In genomic region chr10:13348216-13349017, GRCh38 we compare ENCODE assay signal across 8 cellular contexts. TPM values are rescaled to one million over a fixed set of nuclear protein-coding genes. Genes with fewer than 3 reads are reported as not detected.
A peak's percentile ranks its signal among the peaks of the same experiment; 100 is the strongest.
DNase-seq lines count a peak whose midpoint lies in the region; ATAC-seq and TF ChIP-seq lines count a peak whose summit lies in the region.

Gene SEPHS1, minus strand, starts transcription at chr10:13348293. Its CDS starts 3,343 bp downstream, at chr10:13344950.

- ATAC-seq in HG02885 (IDR thresholded peaks at IDR 0.05; ENCODE audit: poor library complexity, unreplicated experiment) = peak; percentile 59

- peaks cover 6% of the 10 kb centered on the region for H3K27me3 ChIP-seq in kidney epithelial cell (ENCODE audit: control insufficient read depth, insufficient read depth, low read length)

- peak within 1 kb of the TSS; percentile 82 for H3K4me3 ChIP-seq in kidney epithelial cell (ENCODE audit: low read depth, low read length)

- TF ChIP-seq CTCF in kidney epithelial cell (IDR thresholded peaks at IDR 0.05; ENCODE audit: insufficient read depth, low read length, poor library complexity, severe bottlenecking) = no peak

- H3K36me3 ChIP-seq in kidney epithelial cell (ENCODE audit: control insufficient read depth, insufficient read depth, low read length) = peaks cover 2% of the 10 kb centered on the region

- DNase-seq in SIG-M5 treated with dmso at 0.1 percent for 504 hours (lab: John Stamatoyannopoulos, UW; ENCODE audit: unreplicated experiment) (peak; percentile 62), SIG-M5 (lab: John Stamatoyannopoulos, UW) (no peak), NCI-H2171 treated with DMSO at 0.1 percent for 48 hours (lab: John Stamatoyannopoulos, UW) (peak; percentile 73), cerebellum (ENCODE audit: low spot score) (peak; percentile 86), kidney epithelial cell (ENCODE audit: low read depth) (no peak)
- DNase-seq in activated CD4-positive, CD25-positive, alpha-beta regulatory T cell treated with anti-CD3 and anti-CD28 coated beads, Interleukin-2, amount 50 U/mL, for 72 hours = peak; percentile 69
- peak; percentile 73 to 77 for DNase-seq in stimulated activated CD4-positive, alpha-beta T cell treated with anti-CD3 and anti-CD28 coated beads, Interleukin-15, amount 100 ng/mL, for 48 hours (ENCODE audit: low read depth in 2 of 2)

RNA-seq across cellular contexts. Expression of gene SEPHS1, which starts in this region (rescaled TPM):
- total RNA-seq in cerebellum (43.4 TPM), kidney epithelial cell (48.9 and 56.8 TPM in 2 replicates)

Comparison
In these comparisons a context has a peak if more than half of its experiments do, and no peak if none do; other contexts are left out.
1. DNase-seq: peak in SIG-M5 treated with dmso at 0.1 percent for 504 hours (single experiment), NCI-H2171 treated with DMSO at 0.1 percent for 48 hours (single experiment), activated CD4-positive, CD25-positive, alpha-beta regulatory T cell treated with anti-CD3 and anti-CD28 coated beads, Interleukin-2, amount 50 U/mL, for 72 hours (single experiment), cerebellum (single experiment) and stimulated activated CD4-positive, alpha-beta T cell treated with anti-CD3 and anti-CD28 coated beads, Interleukin-15, amount 100 ng/mL, for 48 hours (2 of 2); none in SIG-M5 (single experiment) and kidney epithelial cell (single experiment).